ENCODE assay signal across 8 cellular contexts in genomic region chr10:124708922-124709520, GRCh38. TPM values are rescaled to one million over a fixed set of nuclear protein-coding genes. Genes with fewer than 3 reads are reported as not detected.
DNase-seq lines count a peak whose midpoint lies in the region; TF ChIP-seq lines count a peak whose summit lies in the region.
"Had no signal": no experiment of that assay in that cellular context is flagged by ENCODE, and none has a peak within 500 bp of the region (broad histone marks: within the 10 kb centered on the region; RNA-seq: fewer than 3 reads in every experiment).

No MANE protein-coding gene starts in this region.

- H3K4me1 Mint-ChIP-seq in activated T-helper 2 cell treated with anti-CD3 and anti-CD28 coated beads, Interferon-gamma antibody, Interleukin-2, Interleukin-4, amounts not matched to agents 10 μg/mL and 5 μg/mL and 100 μg/mL, durations not matched to agents 14 hours and 24 hours and 36 hours (ENCODE audit: low read depth): peaks cover 68% of the 10 kb centered on the region

- H4K20me1 ChIP-seq in osteoblast (ENCODE audit: insufficient read depth, low read length): peaks cover 25% of the 10 kb centered on the region

- DNase-seq in NCI-H1417 treated with DMSO at 0.1 percent for 48 hours (lab: John Stamatoyannopoulos, UW) (peak; percentile 10), left kidney (ENCODE audit: low read depth, low spot score) (peak; percentile 85), KG1 (lab: John Stamatoyannopoulos, UW) (no peak), osteoblast (ENCODE audit: insufficient read length, low spot score, missing footprints) (no peak), foreskin fibroblast (no peak)
- no peak for DNase-seq in activated T-helper 2 cell treated with anti-CD3 and anti-CD28 coated beads, Interferon-gamma antibody, Interleukin-2, Interleukin-4, amounts not matched to agents 10 μg/mL and 5 μg/mL and 100 μg/mL, durations not matched to agents 14 hours and 24 hours and 36 hours (ENCODE audit: low spot score)
- DNase-seq: stimulated activated CD4-positive, alpha-beta T cell treated with anti-CD3 and anti-CD28 coated beads, Interleukin-4, amount 100 ng/mL, for 24 hours had no signal

- H3K27ac ChIP-seq in stomach smooth muscle (ENCODE audit: low read length) (peak overlapping the region; percentile 1), osteoblast (ENCODE audit: low read depth, low read length) (no peak overlapping the region)

- H3K4me1 ChIP-seq in stomach smooth muscle (ENCODE audit: control insufficient read depth, insufficient read depth, low read length) (peaks cover 47% of the 10 kb centered on the region), osteoblast (ENCODE audit: insufficient read depth, low read length) (no peaks in the 10 kb centered on the region)

- H3K36me3 ChIP-seq in stomach smooth muscle (ENCODE audit: control insufficient read depth in 2 of 2, insufficient read depth in 2 of 2, low read length in 2 of 2) (peaks cover 3 to 4% of the 10 kb centered on the region in 2 donors), osteoblast (ENCODE audit: insufficient read depth, low read length) (peaks cover 6% of the 10 kb centered on the region)

- H3K79me2 ChIP-seq in osteoblast (ENCODE audit: insufficient read depth, low read length): peaks cover 4% of the 10 kb centered on the region

- intact Hi-C loops in activated T-helper 2 cell treated with anti-CD3 and anti-CD28 coated beads, Interferon-gamma antibody, Interleukin-2, Interleukin-4, amounts not matched to agents 10 μg/mL and 5 μg/mL and 100 μg/mL, durations not matched to agents 14 hours and 24 hours and 36 hours (cut with micrococcal nuclease): no loop called here

- H3K9me3 ChIP-seq in stomach smooth muscle (ENCODE audit: control insufficient read depth in 2 of 2, low read length in 2 of 2) (no peaks in the 10 kb centered on the region), osteoblast (ENCODE audit: low read depth, low read length) (no peaks in the 10 kb centered on the region)

- H2AFZ ChIP-seq in osteoblast (ENCODE audit: low read length): no peak overlapping the region

- H3K27me3 Mint-ChIP-seq in activated T-helper 2 cell treated with anti-CD3 and anti-CD28 coated beads, Interferon-gamma antibody, Interleukin-2, Interleukin-4, amounts not matched to agents 10 μg/mL and 5 μg/mL and 100 μg/mL, durations not matched to agents 14 hours and 24 hours and 36 hours (ENCODE audit: low read depth): no peaks in the 10 kb centered on the region

- H3K4me2 ChIP-seq in osteoblast (ENCODE audit: insufficient read depth, low read length): no peak overlapping the region

- H3K27me3 ChIP-seq in stomach smooth muscle (ENCODE audit: control insufficient read depth in 1 of 2, insufficient read depth in 2 of 2, low read length in 2 of 2): no peaks in the 10 kb centered on the region
- H3K27me3 ChIP-seq in osteoblast (ENCODE audit: insufficient read depth, low read length): no peaks in the 10 kb centered on the region

- peak overlapping the region in 1 of 2 donors; percentile 13 for H3K9ac ChIP-seq in stomach smooth muscle (ENCODE audit: low read length in 2 of 2)

- H3K4me3 ChIP-seq in stomach smooth muscle (ENCODE audit: low read length in 2 of 2) (no peak overlapping the region), osteoblast (ENCODE audit: insufficient read depth, low read length) (no peak overlapping the region), foreskin fibroblast (ENCODE audit: low read depth in 1 of 2, low read length in 2 of 2) (no peak overlapping the region)

- H3K9me3 Mint-ChIP-seq in activated T-helper 2 cell treated with anti-CD3 and anti-CD28 coated beads, Interferon-gamma antibody, Interleukin-2, Interleukin-4, amounts not matched to agents 10 μg/mL and 5 μg/mL and 100 μg/mL, durations not matched to agents 14 hours and 24 hours and 36 hours: no peaks in the 10 kb centered on the region

- H3K4me3 Mint-ChIP-seq in activated T-helper 2 cell treated with anti-CD3 and anti-CD28 coated beads, Interferon-gamma antibody, Interleukin-2, Interleukin-4, amounts not matched to agents 10 μg/mL and 5 μg/mL and 100 μg/mL, durations not matched to agents 14 hours and 24 hours and 36 hours (ENCODE audit: low read depth): no peak overlapping the region

- H3K36me3 Mint-ChIP-seq in activated T-helper 2 cell treated with anti-CD3 and anti-CD28 coated beads, Interferon-gamma antibody, Interleukin-2, Interleukin-4, amounts not matched to agents 10 μg/mL and 5 μg/mL and 100 μg/mL, durations not matched to agents 14 hours and 24 hours and 36 hours (ENCODE audit: low read depth): peaks cover 54% of the 10 kb centered on the region

- no peak for TF ChIP-seq CTCF in osteoblast (IDR thresholded peaks at IDR 0.05; ENCODE audit: extremely low read depth, low read depth, low read length)
- no peak for TF ChIP-seq CTCF in foreskin fibroblast (IDR thresholded peaks at IDR 0.05; ENCODE audit: low read depth, low read length)

- peak overlapping the region; percentile 30 for H3K27ac Mint-ChIP-seq in activated T-helper 2 cell treated with anti-CD3 and anti-CD28 coated beads, Interferon-gamma antibody, Interleukin-2, Interleukin-4, amounts not matched to agents 10 μg/mL and 5 μg/mL and 100 μg/mL, durations not matched to agents 14 hours and 24 hours and 36 hours

RNA-seq across cellular contexts. Expression of gene FAM53B, which starts 35.2 kb away (rescaled TPM):
- 18.1 and 19.3 TPM in 2 replicates for total RNA-seq in activated T-helper 2 cell treated with anti-CD3 and anti-CD28 coated beads, Interferon-gamma antibody, Interleukin-2, Interleukin-4, amounts not matched to agents 10 μg/mL and 5 μg/mL and 100 μg/mL, durations not matched to agents 14 hours and 24 hours and 36 hours
- total RNA-seq in osteoblast: 12.1 and 12.7 TPM in 2 replicates

Comparison
In these comparisons a context has a peak if more than half of its experiments do, and no peak if none do; other contexts are left out.
1. DNase-seq: peak in NCI-H1417 treated with DMSO at 0.1 percent for 48 hours (single experiment) and left kidney (single experiment); none in activated T-helper 2 cell treated with anti-CD3 and anti-CD28 coated beads, Interferon-gamma antibody, Interleukin-2, Interleukin-4, amounts not matched to agents 10 μg/mL and 5 μg/mL and 100 μg/mL, durations not matched to agents 14 hours and 24 hours and 36 hours (single experiment), KG1 (single experiment), osteoblast (single experiment) and foreskin fibroblast (0 of 2).